ENCODE assay signal across 1 cellular context in genomic region chr20:63829598-63829942, GRCh38.
A peak's percentile ranks its signal among the peaks of the same experiment; 100 is the strongest.
TF ChIP-seq lines count a peak whose summit lies in the region.

No MANE protein-coding gene starts in this region.

TF ChIP-seq in H1, 55 proteins besides CTCF, POLR2A, EP300 and RAD21:
- TF ChIP-seq CBX5 (IDR thresholded peaks at IDR 0.05; ENCODE audit: low read depth, low read length) (no peak), EZH2 (IDR thresholded peaks at IDR 0.05; ENCODE audit: low read depth, low read length, severe bottlenecking) (peak; percentile 7)
